ENCODE assay signal across 17 cellular contexts in genomic region chr4:2265113-2266110, GRCh38. TPM values are rescaled to one million over a fixed set of nuclear protein-coding genes. Genes with fewer than 3 reads are reported as not detected.
A peak's percentile ranks its signal among the peaks of the same experiment; 100 is the strongest.
DNase-seq lines count a peak whose midpoint lies in the region; ATAC-seq and TF ChIP-seq lines count a peak whose summit lies in the region.
"Had no signal": no experiment of that assay in that cellular context is flagged by ENCODE, and none has a peak within 500 bp of the region (broad histone marks: within the 10 kb centered on the region; RNA-seq: fewer than 3 reads in every experiment).

No MANE protein-coding gene starts in this region.

- H3K27me3 ChIP-seq in CD8-positive, alpha-beta memory T cell (ENCODE audit: insufficient read depth, low read length, poor library complexity, severe bottlenecking): no peaks in the 10 kb centered on the region
- no peaks in the 10 kb centered on the region for H3K27me3 ChIP-seq in layer of hippocampus (ENCODE audit: control insufficient read depth, insufficient read depth, low read length)
- no peaks in the 10 kb centered on the region for H3K27me3 ChIP-seq in skeletal muscle satellite cell (ENCODE audit: control insufficient read depth, insufficient read depth, low read length)
- H3K27me3 ChIP-seq in foreskin keratinocyte: no peaks in the 10 kb centered on the region

- no peaks in the 10 kb centered on the region for H3K9me3 Mint-ChIP-seq in CD8-positive, alpha-beta memory T cell
- no peaks in the 10 kb centered on the region for H3K9me3 Mint-ChIP-seq in brain
- H3K9me3 Mint-ChIP-seq in activated CD8-positive, alpha-beta T cell treated with anti-CD3 and anti-CD28 coated beads, Interleukin-2, amount 10 ng/mL, durations not matched to agents 7 days and 5 days (ENCODE audit: insufficient read depth): no peaks in the 10 kb centered on the region
- H3K9me3 Mint-ChIP-seq: nephron progenitor cell, T-cell had no signal

- no peaks in the 10 kb centered on the region for H3K36me3 ChIP-seq in CD8-positive, alpha-beta memory T cell (ENCODE audit: insufficient read depth, low read length)
- H3K36me3 ChIP-seq in skeletal muscle satellite cell (ENCODE audit: insufficient read depth, low read length): peaks cover 3% of the 10 kb centered on the region

- H3K4me2 ChIP-seq in skeletal muscle satellite cell (ENCODE audit: low read length): peak overlapping the region; percentile 11
- H3K4me2 ChIP-seq: PC-9 had no signal

- H3K9me3 ChIP-seq in CD8-positive, alpha-beta memory T cell (ENCODE audit: low read length): no peaks in the 10 kb centered on the region
- H3K9me3 ChIP-seq in skeletal muscle satellite cell (replicated peaks; ENCODE audit: low read length): no peaks in the 10 kb centered on the region

- H3K9ac ChIP-seq in skeletal muscle satellite cell (ENCODE audit: low read depth, low read length): no peak overlapping the region

- no peak overlapping the region for H3K4me3 ChIP-seq in CD8-positive, alpha-beta memory T cell (ENCODE audit: low read length)
- H3K4me3 ChIP-seq in skeletal muscle satellite cell (ENCODE audit: low read length): no peak overlapping the region
- H3K4me3 ChIP-seq: PC-9 had no signal

- no peak for DNase-seq in CD8-positive, alpha-beta memory T cell
- no peak for DNase-seq in activated CD8-positive, alpha-beta T cell treated with anti-CD3 and anti-CD28 coated beads, Interleukin-2, amount 10 ng/mL, durations not matched to agents 7 days and 5 days
- DNase-seq in NOMO-1 (lab: John Stamatoyannopoulos, UW; ENCODE audit: unreplicated experiment in 2 of 2) (no peak), foreskin keratinocyte (no peak)
- DNase-seq: activated T-cell treated with anti-CD3 and anti-CD28 coated beads for 4 hours; DMS79; effector memory CD4-positive, alpha-beta T cell; KBM-7; NCI-H1436 treated with DMSO at 0.1 percent for 48 hours; nephron progenitor cell; PC-9; T-cell had no signal

- H3K4me3 Mint-ChIP-seq in CD8-positive, alpha-beta memory T cell: peak overlapping the region in 1 of 7 donors; percentile 60
- peak overlapping the region in 1 of 5 experiments; percentile 73 for H3K4me3 Mint-ChIP-seq in brain
- H3K4me3 Mint-ChIP-seq in activated CD8-positive, alpha-beta T cell treated with anti-CD3 and anti-CD28 coated beads, Interleukin-2, amount 10 ng/mL, durations not matched to agents 7 days and 5 days: no peak overlapping the region
- H3K4me3 Mint-ChIP-seq: nephron progenitor cell, T-cell had no signal

- POLR2A ChIA-PET in CD8-positive, alpha-beta memory T cell (lab: Charles Lee): interaction anchor here (1.0 kb wide), 1 partner anchor 203 kb away, joined by 3 read pairs; the partner anchor contains the start of gene RNF4
- POLR2A ChIA-PET in activated CD8-positive, alpha-beta T cell treated with anti-CD3 and anti-CD28 coated beads, Interleukin-2, amount 10 ng/mL, durations not matched to agents 7 days and 5 days (lab: Charles Lee): interaction anchor here (1.0 kb wide), 1 partner anchor 23 kb away, joined by 4 read pairs; the partner anchor contains the start of genes HAUS3 and POLN

- TF ChIP-seq CTCF in brain (conservative IDR thresholded peaks at IDR 0.05): no peak
- no peak for TF ChIP-seq CTCF in foreskin keratinocyte (conservative IDR thresholded peaks at IDR 0.05)

- H3K36me3 Mint-ChIP-seq in CD8-positive, alpha-beta memory T cell: peaks cover 0 to 4% (median 0%) of the 10 kb centered on the region in 3 donors
- H3K36me3 Mint-ChIP-seq in brain: no peaks in the 10 kb centered on the region
- H3K36me3 Mint-ChIP-seq in activated CD8-positive, alpha-beta T cell treated with anti-CD3 and anti-CD28 coated beads, Interleukin-2, amount 10 ng/mL, durations not matched to agents 7 days and 5 days (ENCODE audit: low read depth): no peaks in the 10 kb centered on the region
- H3K36me3 Mint-ChIP-seq: T-cell had no signal

- H3K4me1 Mint-ChIP-seq in CD8-positive, alpha-beta memory T cell: peaks cover 0 to 6% (median 1%) of the 10 kb centered on the region in 3 donors
- peaks cover 28% of the 10 kb centered on the region for H3K4me1 Mint-ChIP-seq in brain
- H3K4me1 Mint-ChIP-seq in activated CD8-positive, alpha-beta T cell treated with anti-CD3 and anti-CD28 coated beads, Interleukin-2, amount 10 ng/mL, durations not matched to agents 7 days and 5 days (ENCODE audit: low read depth): no peaks in the 10 kb centered on the region

- CTCF ChIA-PET in CD8-positive, alpha-beta memory T cell (lab: Charles Lee): interaction anchor here (1.0 kb wide), 1 partner anchor 176 kb away, joined by 3 read pairs; no protein-coding TSS in a partner anchor
- CTCF ChIA-PET in activated CD8-positive, alpha-beta T cell treated with anti-CD3 and anti-CD28 coated beads, Interleukin-2, amount 10 ng/mL, durations not matched to agents 7 days and 5 days (lab: Charles Lee): interaction anchor here (1.3 to 1.6 kb wide), 2 partner anchors 25 to 46 kb away, joined by 3 to 4 read pairs; no protein-coding TSS in a partner anchor

- H3K27ac Mint-ChIP-seq in CD8-positive, alpha-beta memory T cell: peak overlapping the region in 5 of 8 donors; percentile 40 to 91 (median 50)
- peak overlapping the region in 4 of 5 experiments; percentile 72 to 85 (median 80) for H3K27ac Mint-ChIP-seq in brain
- H3K27ac Mint-ChIP-seq in activated CD8-positive, alpha-beta T cell treated with anti-CD3 and anti-CD28 coated beads, Interleukin-2, amount 10 ng/mL, durations not matched to agents 7 days and 5 days: no peak overlapping the region
- H3K27ac Mint-ChIP-seq: B cell, T-cell had no signal

- peaks cover 12% of the 10 kb centered on the region for H3K4me1 ChIP-seq in CD8-positive, alpha-beta memory T cell (ENCODE audit: insufficient read depth, low read length)
- H3K4me1 ChIP-seq in skeletal muscle satellite cell (ENCODE audit: control insufficient read depth, insufficient read depth, low read length) (peaks cover 27% of the 10 kb centered on the region), foreskin keratinocyte (no peaks in the 10 kb centered on the region)

- no peaks in the 10 kb centered on the region for H3K27me3 Mint-ChIP-seq in CD8-positive, alpha-beta memory T cell
- no peaks in the 10 kb centered on the region for H3K27me3 Mint-ChIP-seq in brain
- no peaks in the 10 kb centered on the region for H3K27me3 Mint-ChIP-seq in activated CD8-positive, alpha-beta T cell treated with anti-CD3 and anti-CD28 coated beads, Interleukin-2, amount 10 ng/mL, durations not matched to agents 7 days and 5 days (ENCODE audit: low read depth)
- H3K27me3 Mint-ChIP-seq: B cell, T-cell had no signal

- no peak overlapping the region for H3K27ac ChIP-seq in CD8-positive, alpha-beta memory T cell (ENCODE audit: low read depth, low read length)
- peak overlapping the region; percentile 68 for H3K27ac ChIP-seq in layer of hippocampus (ENCODE audit: low read depth, low read length)
- no peak overlapping the region for H3K27ac ChIP-seq in foreskin keratinocyte
- H3K27ac ChIP-seq: PC-9 had no signal

- ATAC-seq in activated CD8-positive, alpha-beta T cell treated with anti-CD3 and anti-CD28 coated beads, Interleukin-2, amount 10 ng/mL, durations not matched to agents 7 days and 5 days: no peak
- ATAC-seq in GM19035 (IDR thresholded peaks at IDR 0.05; ENCODE audit: unreplicated experiment): no peak
- no peak for ATAC-seq in foreskin keratinocyte
- ATAC-seq: T-cell had no signal

RNA-seq across cellular contexts. Expression of gene MXD4, which starts 3.5 kb away (rescaled TPM):
- 10 to 100 TPM; 10.2 to 12.2 TPM for total RNA-seq in CD8-positive, alpha-beta memory T cell
- 47.2 TPM for polyA plus RNA-seq in CD8-positive, alpha-beta memory T cell
- polyA plus RNA-seq in brain (ENCODE audit: insufficient read depth, low read depth, low replicate concordance): 58.0 TPM
- total RNA-seq in skeletal muscle satellite cell (2012; rRNA removed): 38.9 and 43.9 TPM in 2 replicates
- 1 to 10 TPM; 5.9 to 6.9 TPM for total RNA-seq in activated CD8-positive, alpha-beta T cell treated with anti-CD3 and anti-CD28 coated beads, Interleukin-2, amount 10 ng/mL, durations not matched to agents 7 days and 5 days
- 8.8 and 15.8 TPM in 2 replicates for total RNA-seq in foreskin keratinocyte
- 11.1 and 20.0 TPM in 2 replicates for polyA plus RNA-seq in foreskin keratinocyte

RNA-seq across cellular contexts. Expression of gene HAUS3, which starts 23.5 kb away (rescaled TPM):
- total RNA-seq in CD8-positive, alpha-beta memory T cell: 10 to 100 TPM; 23.8 to 23.9 TPM
- 26.6 TPM for polyA plus RNA-seq in CD8-positive, alpha-beta memory T cell
- 3.8 TPM for polyA plus RNA-seq in brain (ENCODE audit: insufficient read depth, low read depth, low replicate concordance)
- 10.9 and 14.0 TPM in 2 replicates for total RNA-seq in skeletal muscle satellite cell (2012; rRNA removed)
- 10 to 100 TPM; 22.0 to 25.8 TPM for total RNA-seq in activated CD8-positive, alpha-beta T cell treated with anti-CD3 and anti-CD28 coated beads, Interleukin-2, amount 10 ng/mL, durations not matched to agents 7 days and 5 days
- total RNA-seq in foreskin keratinocyte: 14.1 and 15.2 TPM in 2 replicates
- polyA plus RNA-seq in foreskin keratinocyte: 5.3 and 7.5 TPM in 2 replicates

RNA-seq across cellular contexts. Expression of gene POLN, which starts 23.5 kb away (rescaled TPM):
- 1 to 10 TPM; 1.5 to 1.6 TPM for total RNA-seq in CD8-positive, alpha-beta memory T cell
- polyA plus RNA-seq in CD8-positive, alpha-beta memory T cell: 0.55 TPM
- polyA plus RNA-seq in brain (ENCODE audit: insufficient read depth, low read depth, low replicate concordance): 1.1 TPM
- total RNA-seq in skeletal muscle satellite cell (2012; rRNA removed): 2.0 and 2.8 TPM in 2 replicates
- 1 to 10 TPM; 2.4 to 2.5 TPM for total RNA-seq in activated CD8-positive, alpha-beta T cell treated with anti-CD3 and anti-CD28 coated beads, Interleukin-2, amount 10 ng/mL, durations not matched to agents 7 days and 5 days
- total RNA-seq in foreskin keratinocyte: 0.54 and 0.92 TPM in 2 replicates
- 0.18 and 0.23 TPM in 2 replicates for polyA plus RNA-seq in foreskin keratinocyte
